In genomic region chrX:48025561-48025960, GRCh38 we compare ENCODE assay signal across 9 cellular contexts. TPM values are rescaled to one million over a fixed set of nuclear protein-coding genes. Genes with fewer than 3 reads are reported as not detected.
DNase-seq lines count a peak whose midpoint lies in the region; ATAC-seq, FAIRE-seq and TF ChIP-seq lines count a peak whose summit lies in the region.
"Had no signal": no experiment of that assay in that cellular context is flagged by ENCODE, and none has a peak within 500 bp of the region (broad histone marks: within the 10 kb centered on the region; RNA-seq: fewer than 3 reads in every experiment).

No MANE protein-coding gene starts in this region.

- H3K4me1 ChIP-seq in A549 = no peaks in the 10 kb centered on the region

- 2% methylated on average over 7 of the region's 7 CpGs for WGBS in A549 (ENCODE audit: missing lambda C conversion rate)

- DNase-seq in A549 (ENCODE audit: low read depth in 1 of 2, low spot score in 1 of 2) = peak; percentile 15 to 72
- DNase-seq in GM12865 (ENCODE audit: low read depth) = peak; percentile 72
- peak; percentile 79 for DNase-seq in NB4 (ENCODE audit: low read depth)
- peak; percentile 39 for DNase-seq in central memory CD4-positive, alpha-beta T cell
- peak; percentile 83 for DNase-seq in left kidney (ENCODE audit: low read depth, low spot score)
- peak; percentile 3 for DNase-seq in stimulated activated naive CD4-positive, alpha-beta T cell treated with Interleukin-2 at 50 U/mL for 16 hours (lab: John Stamatoyannopoulos, UW)
- DNase-seq in activated T-helper 1 cell treated with anti-CD3 and anti-CD28 coated beads, Interleukin-12 subunit alpha, Interleukin-12 subunit beta, Interleukin-2, Interleukin-4 antibody, amounts not matched to agents 30 ng/mL and 10 ng/mL and 1 ng/mL, durations not matched to agents 14 hours and 24 hours and 36 hours (ENCODE audit: low spot score) = no peak

- peaks cover 9% of the 10 kb centered on the region for H3K9me3 Mint-ChIP-seq in activated T-helper 1 cell treated with anti-CD3 and anti-CD28 coated beads, Interleukin-12 subunit alpha, Interleukin-12 subunit beta, Interleukin-2, Interleukin-4 antibody, amounts not matched to agents 30 ng/mL and 10 ng/mL and 1 ng/mL, durations not matched to agents 14 hours and 24 hours and 36 hours

- TF ChIP-seq POLR2A in A549 (IDR thresholded peaks at IDR 0.05; ENCODE audit: low read length) = no peak
- no peak for TF ChIP-seq POLR2A in NB4 (IDR thresholded peaks at IDR 0.05; ENCODE audit: extremely low read depth, insufficient read length)

- TF ChIP-seq RAD21 in A549 (conservative IDR thresholded peaks at IDR 0.05 in 1 of 2, IDR thresholded peaks at IDR 0.05 in 1 of 2) = peak; percentile 60 to 67

- H3K4me3 ChIP-seq in A549 (no peak overlapping the region), GM12865 (ENCODE audit: low read depth, low read length) (no peak overlapping the region), NB4 (ENCODE audit: low read depth, low read length) (no peak overlapping the region)

- peaks cover 7% of the 10 kb centered on the region for H3K27me3 Mint-ChIP-seq in activated T-helper 1 cell treated with anti-CD3 and anti-CD28 coated beads, Interleukin-12 subunit alpha, Interleukin-12 subunit beta, Interleukin-2, Interleukin-4 antibody, amounts not matched to agents 30 ng/mL and 10 ng/mL and 1 ng/mL, durations not matched to agents 14 hours and 24 hours and 36 hours (ENCODE audit: insufficient read depth)

- peaks cover 6% of the 10 kb centered on the region for H3K4me1 Mint-ChIP-seq in activated T-helper 1 cell treated with anti-CD3 and anti-CD28 coated beads, Interleukin-12 subunit alpha, Interleukin-12 subunit beta, Interleukin-2, Interleukin-4 antibody, amounts not matched to agents 30 ng/mL and 10 ng/mL and 1 ng/mL, durations not matched to agents 14 hours and 24 hours and 36 hours (ENCODE audit: low read depth)

- TF ChIP-seq EP300 in A549 (IDR thresholded peaks at IDR 0.05) = no peak

- H3K27ac ChIP-seq in A549 = no peak overlapping the region

- no peaks in the 10 kb centered on the region for H3K36me3 Mint-ChIP-seq in activated T-helper 1 cell treated with anti-CD3 and anti-CD28 coated beads, Interleukin-12 subunit alpha, Interleukin-12 subunit beta, Interleukin-2, Interleukin-4 antibody, amounts not matched to agents 30 ng/mL and 10 ng/mL and 1 ng/mL, durations not matched to agents 14 hours and 24 hours and 36 hours (ENCODE audit: low read depth)

- peak; percentile 51 for TF ChIP-seq CTCF in A549 (IDR thresholded peaks at IDR 0.05)
- peak; percentile 52 for TF ChIP-seq CTCF in GM12865 (IDR thresholded peaks at IDR 0.05; ENCODE audit: insufficient read depth, low read depth, low read length, missing control alignments)
- peak; percentile 34 for TF ChIP-seq CTCF in NB4 (IDR thresholded peaks at IDR 0.05; ENCODE audit: low read depth, low read length)

- peaks cover 4% of the 10 kb centered on the region; the same call in 1 of the 3 replicates for H3K9me3 ChIP-seq in A549

- ATAC-seq in A549 (peak; percentile 62 to 67; a peak in 4 of 6 replicates), SK-N-SH treated with all-trans-retinoic acid at 6 μM for 48 hours (peak; percentile 69)

- no peak overlapping the region for H3K27ac Mint-ChIP-seq in activated T-helper 1 cell treated with anti-CD3 and anti-CD28 coated beads, Interleukin-12 subunit alpha, Interleukin-12 subunit beta, Interleukin-2, Interleukin-4 antibody, amounts not matched to agents 30 ng/mL and 10 ng/mL and 1 ng/mL, durations not matched to agents 14 hours and 24 hours and 36 hours

- POLR2A ChIA-PET in A549 (lab: Yijun Ruan, JAX) = no interaction called here

- intact Hi-C loops in activated T-helper 1 cell treated with anti-CD3 and anti-CD28 coated beads, Interleukin-12 subunit alpha, Interleukin-12 subunit beta, Interleukin-2, Interleukin-4 antibody, amounts not matched to agents 30 ng/mL and 10 ng/mL and 1 ng/mL, durations not matched to agents 14 hours and 24 hours and 36 hours (cut with micrococcal nuclease) = loop anchor here (5.0 to 10.0 kb wide), 4 partner anchors 463 to 831 kb away; partner anchors contain the start of genes ARAF, UBA1 and ZNF41

- CTCF ChIA-PET in A549 (lab: Yijun Ruan, JAX) = interaction anchor here (0.6 kb wide), 1 partner anchor 44 kb away, joined by 3 read pairs; no protein-coding TSS in a partner anchor

- no peak overlapping the region for H3K4me3 Mint-ChIP-seq in activated T-helper 1 cell treated with anti-CD3 and anti-CD28 coated beads, Interleukin-12 subunit alpha, Interleukin-12 subunit beta, Interleukin-2, Interleukin-4 antibody, amounts not matched to agents 30 ng/mL and 10 ng/mL and 1 ng/mL, durations not matched to agents 14 hours and 24 hours and 36 hours

- no peak overlapping the region for H3K4me2 ChIP-seq in A549

- FAIRE-seq in A549 (lab: Jason Lieb, UNC) = peak; percentile 65

TF ChIP-seq in A549, 52 proteins besides CTCF, POLR2A, EP300 and RAD21:
- no peak for TF ChIP-seq ZC3H11A (IDR thresholded peaks at IDR 0.05)
- no peak for TF ChIP-seq TFCP2L1 (CRISPR knock-in tag; IDR thresholded peaks at IDR 0.05)
- TF ChIP-seq CEBPB (IDR thresholded peaks at IDR 0.05) = no peak
- peak; percentile 48; the same call in 2 of the 3 replicates for TF ChIP-seq SMC3 (IDR thresholded peaks at IDR 0.05)

TF ChIP-seq in SK-N-SH treated with all-trans-retinoic acid at 6 μM for 48 hours, 23 proteins besides CTCF, POLR2A, EP300 and RAD21:
- TF ChIP-seq GLIS3 (CRISPR knock-in tag; IDR thresholded peaks at IDR 0.05) (no peak), ZFP30 (CRISPR knock-in tag; IDR thresholded peaks at IDR 0.05) (no peak)

RNA-seq across cellular contexts. Expression of gene SPACA5, which starts 18.8 kb away (rescaled TPM):
- polyA plus RNA-seq in A549 (2011; rRNA removed) (not detected in 2 replicates), A549 (2017; fragmentation: RNase III; extraction: RNeasy Plus Mini Kit Qiagen cat#74134 plus additional on column Dnase treatment) (not detected in 3 replicates)
- not detected in 2 replicates for polyA plus RNA-seq in A549 (2012; cell fraction: cytosol; rRNA removed)
- not detected in 2 replicates for polyA plus RNA-seq in A549 (2012; cell fraction: nucleus; rRNA removed)
- not detected in 2 replicates for polyA minus RNA-seq in A549 (2011; rRNA and poly(A)+ RNA removed)
- total RNA-seq in activated T-helper 1 cell treated with anti-CD3 and anti-CD28 coated beads, Interleukin-12 subunit alpha, Interleukin-12 subunit beta, Interleukin-2, Interleukin-4 antibody, amounts not matched to agents 30 ng/mL and 10 ng/mL and 1 ng/mL, durations not matched to agents 14 hours and 24 hours and 36 hours = not detected in 2 replicates
- polyA plus RNA-seq: esophagus had no signal

RNA-seq across cellular contexts. Expression of gene ZNF182, which starts 21.8 kb away (rescaled TPM):
- polyA plus RNA-seq in A549 (2011; rRNA removed) = 5.1 and 5.5 TPM in 2 replicates
- 0.77 and 0.92 TPM in 2 replicates for polyA plus RNA-seq in A549 (2012; cell fraction: cytosol; rRNA removed)
- 1.1 and 1.4 TPM in 2 replicates for polyA plus RNA-seq in A549 (2012; cell fraction: nucleus; rRNA removed)
- 3.7 to 4.5 TPM (median 4.1 TPM) in 3 replicates for polyA plus RNA-seq in A549 (2017; fragmentation: RNase III; extraction: RNeasy Plus Mini Kit Qiagen cat#74134 plus additional on column Dnase treatment)
- polyA minus RNA-seq in A549 (2011; rRNA and poly(A)+ RNA removed) = 1.6 and 2.1 TPM in 2 replicates
- 5.4 TPM in 2 replicates for total RNA-seq in activated T-helper 1 cell treated with anti-CD3 and anti-CD28 coated beads, Interleukin-12 subunit alpha, Interleukin-12 subunit beta, Interleukin-2, Interleukin-4 antibody, amounts not matched to agents 30 ng/mL and 10 ng/mL and 1 ng/mL, durations not matched to agents 14 hours and 24 hours and 36 hours

RNA-seq across cellular contexts. Expression of gene ZNF630, which starts 45.9 kb away (rescaled TPM):
- polyA plus RNA-seq in A549 (2011; rRNA removed) (0.88 and 1.2 TPM in 2 replicates), A549 (2017; fragmentation: RNase III; extraction: RNeasy Plus Mini Kit Qiagen cat#74134 plus additional on column Dnase treatment) (0.46 to 0.58 TPM (median 0.54 TPM) in 3 replicates)
- 0.11 and 0.13 TPM in 2 replicates for polyA plus RNA-seq in A549 (2012; cell fraction: cytosol; rRNA removed)
- polyA plus RNA-seq in A549 (2012; cell fraction: nucleus; rRNA removed) = 0.18 and 0.31 TPM in 2 replicates
- polyA minus RNA-seq in A549 (2011; rRNA and poly(A)+ RNA removed) = 0.39 and 1.1 TPM in 2 replicates
- 0.24 and 0.29 TPM in 2 replicates for total RNA-seq in activated T-helper 1 cell treated with anti-CD3 and anti-CD28 coated beads, Interleukin-12 subunit alpha, Interleukin-12 subunit beta, Interleukin-2, Interleukin-4 antibody, amounts not matched to agents 30 ng/mL and 10 ng/mL and 1 ng/mL, durations not matched to agents 14 hours and 24 hours and 36 hours
